ENCODE assay signal across 1 cellular context in genomic region chr6:119540417-119540816, GRCh38.
TF ChIP-seq lines count a peak whose summit lies in the region.

No MANE protein-coding gene starts in this region.

TF ChIP-seq in IMR-90, 13 proteins besides CTCF, POLR2A, EP300 and RAD21:
- TF ChIP-seq MAFK (IDR thresholded peaks at IDR 0.05; ENCODE audit: low read depth, low read length) (no peak), CHD1 (IDR thresholded peaks at IDR 0.05; ENCODE audit: low read depth, low read length) (no peak), FOS (IDR thresholded peaks at IDR 0.05; ENCODE audit: low read depth, low read length) (no peak), SMC3 (IDR thresholded peaks at IDR 0.05; ENCODE audit: low read depth, low read length) (no peak), MXI1 (IDR thresholded peaks at IDR 0.05; ENCODE audit: borderline replicate concordance, low read depth, low read length) (no peak), RFX5 (IDR thresholded peaks at IDR 0.05; ENCODE audit: low read depth, low read length) (no peak), USF2 (IDR thresholded peaks at IDR 0.05; ENCODE audit: low read depth, low read length) (no peak), ELK1 (IDR thresholded peaks at IDR 0.05; ENCODE audit: borderline replicate concordance, low read depth, low read length) (no peak), CEBPB (IDR thresholded peaks at IDR 0.05; ENCODE audit: low read depth, low read length) (no peak), MAZ (IDR thresholded peaks at IDR 0.05; ENCODE audit: borderline replicate concordance, low read depth, low read length) (no peak), BHLHE40 (IDR thresholded peaks at IDR 0.05; ENCODE audit: low read depth, low read length) (no peak), NFE2L2 (IDR thresholded peaks at IDR 0.05; ENCODE audit: low read depth, low read length) (no peak), RCOR1 (IDR thresholded peaks at IDR 0.05; ENCODE audit: insufficient replicate concordance, low read length) (no peak)
